Comparison of ENCODE assay signal across 10 cellular contexts in the genomic region with DNA sequence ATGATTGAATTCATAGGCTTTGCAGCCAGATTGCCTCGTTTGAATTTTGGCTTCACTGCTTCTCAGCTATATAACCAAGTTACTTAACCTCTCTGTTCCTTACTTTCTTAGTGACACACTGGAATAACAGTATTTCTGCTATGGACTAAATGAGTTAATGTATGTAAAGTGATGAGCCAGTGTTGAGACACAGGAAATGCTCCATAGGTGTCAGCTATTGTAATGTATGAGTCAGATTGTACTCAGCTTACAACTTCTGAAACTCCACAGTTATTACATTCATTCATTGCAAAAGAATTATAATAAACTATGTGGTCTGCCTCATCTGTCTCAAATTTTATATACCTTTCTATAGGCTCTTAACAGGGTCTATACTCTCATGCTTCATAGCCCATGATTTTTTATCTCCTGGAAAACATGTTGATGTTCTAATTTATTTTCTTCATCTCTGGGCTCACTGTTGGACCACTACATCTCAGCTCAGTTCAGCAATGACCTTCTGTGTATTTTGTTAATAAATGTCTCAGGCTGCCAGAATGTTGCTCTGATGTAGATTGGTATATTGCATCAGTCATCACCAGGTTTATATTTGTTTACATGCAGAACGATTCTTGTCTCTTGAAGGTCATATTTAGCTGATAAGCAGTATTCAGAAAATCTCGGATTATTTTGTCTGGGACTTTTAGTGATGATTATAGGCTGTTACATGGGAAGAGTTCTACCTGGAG.
DNase-seq lines count a peak whose midpoint lies in the region; ATAC-seq and TF ChIP-seq lines count a peak whose summit lies in the region.
"Had no signal": no experiment of that assay in that cellular context is flagged by ENCODE, and none has a peak within 500 bp of the region (broad histone marks: within the 10 kb centered on the region; RNA-seq: fewer than 3 reads in every experiment).

No MANE protein-coding gene starts in this region.

- H3K4me1 Mint-ChIP-seq in activated CD4-positive, alpha-beta memory T cell treated with anti-CD3 and anti-CD28 coated beads, Interleukin-2, amount 10 ng/mL, durations not matched to agents 7 days and 5 days = peaks cover 31% of the 10 kb centered on the region

- CTCF ChIA-PET in activated CD4-positive, alpha-beta memory T cell treated with anti-CD3 and anti-CD28 coated beads, Interleukin-2, amount 10 ng/mL, durations not matched to agents 7 days and 5 days (lab: Charles Lee) = interaction anchor here (0.8 kb wide), 1 partner anchor 77 kb away, joined by 6 read pairs; no protein-coding TSS in a partner anchor

- 59 to 67% methylated on average over 3 of the region's 3 CpGs for WGBS in upper lobe of left lung, 2 donors
- WGBS in prostate gland = 53% methylated on average over 3 of the region's 3 CpGs
- 46 to 56% (median 49%) methylated on average over 3 of the region's 3 CpGs for WGBS in heart left ventricle, 4 donors

- no peaks in the 10 kb centered on the region for H3K27me3 ChIP-seq in upper lobe of left lung
- no peaks in the 10 kb centered on the region for H3K27me3 ChIP-seq in prostate gland (replicated peaks; ENCODE audit: insufficient read depth)
- no peaks in the 10 kb centered on the region for H3K27me3 ChIP-seq in heart left ventricle

- intact Hi-C loops in prostate gland (cut with DNase I) (no loop called here), heart left ventricle (cut with DNase I) (no loop called here)

- no peak overlapping the region for H3K4me3 ChIP-seq in fibroblast of the aortic adventitia (ENCODE audit: low read depth, low read length)
- H3K4me3 ChIP-seq in upper lobe of left lung = no peak overlapping the region
- H3K4me3 ChIP-seq in prostate gland = no peak overlapping the region
- H3K4me3 ChIP-seq in heart left ventricle = no peak overlapping the region

- ATAC-seq in GM21786 (IDR thresholded peaks at IDR 0.05; ENCODE audit: unreplicated experiment) (peak; percentile 68), upper lobe of left lung (ENCODE audit: low FRiP score in 2 of 2) (no peak), heart left ventricle (no peak)

- H3K9me3 Mint-ChIP-seq in activated CD4-positive, alpha-beta memory T cell treated with anti-CD3 and anti-CD28 coated beads, Interleukin-2, amount 10 ng/mL, durations not matched to agents 7 days and 5 days = no peaks in the 10 kb centered on the region

- H3K4me1 ChIP-seq in upper lobe of left lung (peaks cover 3 to 20% (median 8%) of the 10 kb centered on the region in 4 donors), prostate gland (replicated peaks) (no peaks in the 10 kb centered on the region), heart left ventricle (peaks cover 0 to 62% (median 38%) of the 10 kb centered on the region in 12 donors)

- TF ChIP-seq CTCF in fibroblast of the aortic adventitia (IDR thresholded peaks at IDR 0.05; ENCODE audit: insufficient read depth, low read length) = no peak
- TF ChIP-seq CTCF in upper lobe of left lung (IDR thresholded peaks at IDR 0.05) = no peak
- no peak for TF ChIP-seq CTCF in prostate gland (IDR thresholded peaks at IDR 0.05)
- no peak for TF ChIP-seq CTCF in heart left ventricle (IDR thresholded peaks at IDR 0.05)

- no peak overlapping the region for H3K27ac Mint-ChIP-seq in activated CD4-positive, alpha-beta memory T cell treated with anti-CD3 and anti-CD28 coated beads, Interleukin-2, amount 10 ng/mL, durations not matched to agents 7 days and 5 days

- H3K9me3 ChIP-seq in upper lobe of left lung (no peaks in the 10 kb centered on the region), prostate gland (no peaks in the 10 kb centered on the region), heart left ventricle (no peaks in the 10 kb centered on the region)

- peaks cover 3% of the 10 kb centered on the region for H3K27me3 Mint-ChIP-seq in activated CD4-positive, alpha-beta memory T cell treated with anti-CD3 and anti-CD28 coated beads, Interleukin-2, amount 10 ng/mL, durations not matched to agents 7 days and 5 days

- peak; percentile 96 for DNase-seq in ELR (ENCODE audit: low read depth)
- DNase-seq in NCI-H226 = peak; percentile 68
- DNase-seq in fibroblast of the aortic adventitia (ENCODE audit: low read depth) = peak; percentile 54
- no peak for DNase-seq in upper lobe of left lung
- no peak for DNase-seq in activated CD4-positive, alpha-beta memory T cell treated with anti-CD3 and anti-CD28 coated beads, Interleukin-2, amount 10 ng/mL, durations not matched to agents 7 days and 5 days
- no peak for DNase-seq in prostate gland (ENCODE audit: low spot score)
- DNase-seq in heart left ventricle = no peak
- DNase-seq: caudate nucleus, occipital lobe had no signal

- H3K36me3 ChIP-seq in upper lobe of left lung (no peaks in the 10 kb centered on the region), prostate gland (no peaks in the 10 kb centered on the region), heart left ventricle (no peaks in the 10 kb centered on the region)

- no peak overlapping the region for H3K27ac ChIP-seq in upper lobe of left lung
- H3K27ac ChIP-seq in prostate gland = no peak overlapping the region
- peak overlapping the region in 2 of 12 donors; percentile 21 to 71 for H3K27ac ChIP-seq in heart left ventricle

- POLR2A ChIA-PET in activated CD4-positive, alpha-beta memory T cell treated with anti-CD3 and anti-CD28 coated beads, Interleukin-2, amount 10 ng/mL, durations not matched to agents 7 days and 5 days (lab: Charles Lee) = interaction anchor here (1.0 to 2.8 kb wide), 4 partner anchors 14 to 88 kb away, joined by 4 to 6 read pairs (median 5); no protein-coding TSS in a partner anchor

- H3K36me3 Mint-ChIP-seq in activated CD4-positive, alpha-beta memory T cell treated with anti-CD3 and anti-CD28 coated beads, Interleukin-2, amount 10 ng/mL, durations not matched to agents 7 days and 5 days (ENCODE audit: low read depth) = peaks cover 8% of the 10 kb centered on the region

- H3K4me3 Mint-ChIP-seq in activated CD4-positive, alpha-beta memory T cell treated with anti-CD3 and anti-CD28 coated beads, Interleukin-2, amount 10 ng/mL, durations not matched to agents 7 days and 5 days = no peak overlapping the region

- TF ChIP-seq POLR2A in upper lobe of left lung (IDR thresholded peaks at IDR 0.05) (no peak), prostate gland (IDR thresholded peaks at IDR 0.05) (no peak), heart left ventricle (IDR thresholded peaks at IDR 0.05) (no peak)

- no peak for TF ChIP-seq EP300 in upper lobe of left lung (IDR thresholded peaks at IDR 0.05)

Comparison
In these comparisons a context has a peak if more than half of its experiments do, and no peak if none do; other contexts are left out.
1. DNase-seq: peak in ELR (single experiment), NCI-H226 (single experiment) and fibroblast of the aortic adventitia (single experiment); none in upper lobe of left lung (0 of 2), activated CD4-positive, alpha-beta memory T cell treated with anti-CD3 and anti-CD28 coated beads, Interleukin-2, amount 10 ng/mL, durations not matched to agents 7 days and 5 days (single experiment), prostate gland (single experiment) and heart left ventricle (0 of 5).